1 cellular context compared by ENCODE assay signal in the genomic region with DNA sequence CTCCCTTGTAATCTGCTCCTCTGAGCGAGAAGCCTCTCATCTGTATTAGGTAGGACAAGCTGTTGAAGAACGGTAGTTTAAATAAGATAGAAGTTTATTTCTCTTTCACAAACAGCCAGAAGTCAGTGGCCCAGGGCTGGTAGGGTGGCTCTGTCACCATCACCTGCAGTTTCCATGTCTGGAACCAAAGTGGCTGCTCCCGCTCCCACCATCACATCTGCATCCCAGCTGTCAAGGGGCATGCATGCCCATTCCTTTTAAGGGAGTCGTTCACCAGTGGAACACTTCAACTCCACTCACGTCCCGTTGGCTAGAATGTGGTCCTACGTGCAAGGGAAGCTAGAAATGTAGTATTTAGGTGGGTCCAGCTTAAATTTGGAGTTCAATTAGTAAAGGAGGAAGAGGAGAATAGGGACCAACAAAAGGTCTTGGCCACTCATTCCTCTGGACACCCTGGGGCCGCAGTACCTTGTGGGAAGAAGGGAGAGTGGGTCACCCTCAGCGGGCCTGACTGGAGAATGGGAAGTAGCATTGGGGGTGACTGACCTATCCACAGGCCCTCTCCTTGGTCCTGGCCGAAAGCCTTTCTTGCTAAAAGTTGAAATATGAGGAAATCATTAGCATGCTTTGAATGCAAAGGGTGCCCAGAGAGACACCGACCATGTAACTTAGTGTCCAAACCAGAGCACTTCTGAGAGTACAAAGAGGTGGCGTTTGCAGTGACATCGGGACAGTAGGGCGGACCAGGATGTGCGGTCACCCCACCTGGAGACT.
TF ChIP-seq lines count a peak whose summit lies in the region.

No MANE protein-coding gene starts in this region.

TF ChIP-seq in H1, 55 proteins besides CTCF, POLR2A, EP300 and RAD21:
- peak; percentile 28; the same call in 1 of the 2 replicates for TF ChIP-seq KDM1A (IDR thresholded peaks at IDR 0.05; ENCODE audit: borderline replicate concordance, low read length)
- TF ChIP-seq CHD1 (IDR thresholded peaks at IDR 0.05; ENCODE audit: low read depth, low read length), result no peak
